Comparison of ENCODE assay signal across 6 cellular contexts in the genomic region with DNA sequence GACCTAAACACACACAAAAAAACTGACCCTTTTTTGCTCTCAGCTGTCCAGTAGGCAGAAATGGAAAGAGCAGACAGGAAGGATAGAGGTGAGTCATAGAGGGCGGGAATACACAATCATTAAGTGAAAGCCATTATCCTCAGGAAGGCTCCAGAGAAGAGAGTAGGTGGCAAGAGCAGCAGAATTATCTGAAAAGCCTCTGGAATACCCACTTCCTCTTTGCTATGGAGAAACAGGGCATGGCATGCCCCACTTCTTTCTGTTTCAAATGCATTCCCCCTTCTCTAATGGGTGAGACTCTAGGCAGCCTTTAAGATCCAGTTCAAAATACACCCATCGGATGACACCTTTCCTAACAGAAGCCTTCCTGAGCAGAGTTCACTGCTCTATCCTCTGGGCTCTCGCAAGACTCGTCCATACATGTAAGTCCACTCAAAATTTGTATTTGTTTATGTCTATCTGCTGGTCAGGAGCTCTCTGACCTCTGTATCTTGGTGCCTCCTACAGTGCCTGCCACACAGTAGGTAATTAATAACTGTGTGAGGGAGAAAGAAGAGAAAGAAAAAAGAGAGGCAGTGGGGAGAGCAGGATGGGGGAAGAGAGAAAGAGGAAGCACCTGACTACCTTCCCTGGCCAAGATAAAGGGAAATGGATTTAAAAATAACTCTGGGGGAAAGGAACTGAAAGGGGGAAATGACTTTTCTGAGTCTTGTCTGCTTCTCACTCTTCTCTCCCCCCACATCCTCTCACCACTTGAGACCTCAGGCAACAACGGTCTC. TPM values are rescaled to one million over a fixed set of nuclear protein-coding genes. Genes with fewer than 3 reads are reported as not detected.
DNase-seq lines count a peak whose midpoint lies in the region; ATAC-seq, FAIRE-seq and TF ChIP-seq lines count a peak whose summit lies in the region.

No MANE protein-coding gene starts in this region.

- H3K9me3 ChIP-seq in hepatocyte (ENCODE audit: low read depth) = no peaks in the 10 kb centered on the region

- H3K36me3 ChIP-seq in hepatocyte (replicated peaks; ENCODE audit: insufficient read depth, low read depth) = no peaks in the 10 kb centered on the region

- DNase-seq in GM12891 (ENCODE audit: insufficient read length, low spot score) = peak; percentile 58
- DNase-seq in RCC 7860 (ENCODE audit: low spot score) = peak; percentile 40
- peak; percentile 61 for DNase-seq in hepatocyte (ENCODE audit: low spot score)
- DNase-seq in NCI-H2081 treated with DMSO at 0.1 percent for 48 hours (lab: John Stamatoyannopoulos, UW) = no peak
- no peak for DNase-seq in central memory CD4-positive, alpha-beta T cell

- peak overlapping the region; percentile 4 for H2AFZ ChIP-seq in hepatocyte

- no peak overlapping the region for H3K4me3 ChIP-seq in hepatocyte

- H4K20me1 ChIP-seq in hepatocyte (ENCODE audit: insufficient read depth, poor library complexity, severe bottlenecking) = no peaks in the 10 kb centered on the region

- H3K27me3 ChIP-seq in hepatocyte = no peaks in the 10 kb centered on the region

- ATAC-seq in HG02759 (IDR thresholded peaks at IDR 0.05; ENCODE audit: unreplicated experiment) = peak; percentile 79

- H3K4me2 ChIP-seq in hepatocyte = peak overlapping the region; percentile 65

- TF ChIP-seq CTCF in hepatocyte (IDR thresholded peaks at IDR 0.05; ENCODE audit: poor library complexity) = no peak

- peaks cover 5% of the 10 kb centered on the region for H3K4me1 ChIP-seq in hepatocyte (ENCODE audit: insufficient read depth)

- FAIRE-seq in GM12891 (lab: Jason Lieb, UNC) (peak; percentile 94), RCC 7860 (lab: Jason Lieb, UNC) (peak; percentile 58)

- TF ChIP-seq POLR2A in GM12891 (IDR thresholded peaks at IDR 0.05; ENCODE audit: low read depth, low read length) = no peak

- peak overlapping the region; percentile 85 for H3K27ac ChIP-seq in hepatocyte

- no peaks in the 10 kb centered on the region for H3K9me2 ChIP-seq in hepatocyte (replicated peaks; ENCODE audit: insufficient read depth)

- 76% methylated on average over 5 of the region's 5 CpGs for WGBS in hepatocyte (ENCODE audit: low lambda C conversion rate, missing lambda C conversion rate)

- no peaks in the 10 kb centered on the region for H3K79me2 ChIP-seq in hepatocyte

TF ChIP-seq in GM12891, 5 proteins besides CTCF, POLR2A, EP300 and RAD21:
- peak; percentile 96 for TF ChIP-seq SPI1 (IDR thresholded peaks at IDR 0.05; ENCODE audit: low read depth, low read length)
- no peak for TF ChIP-seq POLR2AphosphoS5 (IDR thresholded peaks at IDR 0.05; ENCODE audit: low read depth, low read length)

RNA-seq across cellular contexts. Expression of gene KLHL33, which starts 8.5 kb away (rescaled TPM):
- 0.09 TPM for polyA plus RNA-seq in GM12891 (2012; ENCODE audit: low read depth, missing spikeins)
- not detected in 2 replicates for total RNA-seq in hepatocyte
- 0.05 and 0.19 TPM in 2 replicates for polyA plus RNA-seq in hepatocyte

RNA-seq across cellular contexts. Expression of gene TEP1, which starts 14.1 kb away (rescaled TPM):
- polyA plus RNA-seq in GM12891 (2012; ENCODE audit: low read depth, missing spikeins) = 9.8 TPM
- total RNA-seq in hepatocyte = 24.4 and 29.4 TPM in 2 replicates
- 10.7 and 12.0 TPM in 2 replicates for polyA plus RNA-seq in hepatocyte

RNA-seq across cellular contexts. Expression of gene OSGEP, which starts 27.2 kb away (rescaled TPM):
- polyA plus RNA-seq in GM12891 (2012; ENCODE audit: low read depth, missing spikeins) = 30.6 TPM
- 51.6 and 60.1 TPM in 2 replicates for total RNA-seq in hepatocyte
- 36.2 and 41.3 TPM in 2 replicates for polyA plus RNA-seq in hepatocyte

RNA-seq across cellular contexts. Expression of gene APEX1, which starts 27.6 kb away (rescaled TPM):
- 248 TPM for polyA plus RNA-seq in GM12891 (2012; ENCODE audit: low read depth, missing spikeins)
- total RNA-seq in hepatocyte = 56.5 and 84.2 TPM in 2 replicates
- 147 and 148 TPM in 2 replicates for polyA plus RNA-seq in hepatocyte

RNA-seq across cellular contexts. Expression of gene PIP4P1, which starts 33.8 kb away (rescaled TPM):
- polyA plus RNA-seq in GM12891 (2012; ENCODE audit: low read depth, missing spikeins) = 25.7 TPM
- 40.1 and 48.2 TPM in 2 replicates for total RNA-seq in hepatocyte
- 85.0 and 85.9 TPM in 2 replicates for polyA plus RNA-seq in hepatocyte

Comparison
In these comparisons a context has a peak if more than half of its experiments do, and no peak if none do; other contexts are left out.
1. DNase-seq: peak in GM12891 (single experiment), RCC 7860 (single experiment) and hepatocyte (single experiment); none in NCI-H2081 treated with DMSO at 0.1 percent for 48 hours (single experiment) and central memory CD4-positive, alpha-beta T cell (single experiment).